23 cellular contexts compared by ENCODE assay signal in the genomic region with DNA sequence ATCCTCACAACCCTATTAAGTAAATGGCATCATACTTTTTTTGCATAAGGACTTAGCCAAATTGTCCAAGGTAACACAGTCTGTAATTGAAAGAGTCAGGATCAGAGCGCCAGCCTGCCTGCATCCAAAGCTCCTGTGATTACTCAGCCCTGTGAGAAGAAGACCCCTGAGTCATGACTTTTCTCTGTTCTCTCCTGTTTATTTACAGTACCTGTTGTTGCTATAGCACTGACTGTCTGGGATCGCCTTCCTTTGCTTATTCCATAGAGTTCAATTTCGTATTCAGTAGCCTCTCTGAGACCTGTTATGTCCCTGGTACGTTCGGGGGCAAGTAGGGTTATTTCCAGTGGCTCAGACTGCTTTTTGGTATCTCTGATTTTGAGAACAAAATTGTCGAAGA.
"Had no signal": no experiment of that assay in that cellular context is flagged by ENCODE, and none has a peak within 500 bp of the region (broad histone marks: within the 10 kb centered on the region; RNA-seq: fewer than 3 reads in every experiment).

No MANE protein-coding gene starts in this region.

- H3K4me1 ChIP-seq: left lung, prostate gland, suprapubic skin had no signal

- H3K36me3 ChIP-seq: left lung, ovary, prostate gland, suprapubic skin had no signal

- DNase-seq: activated B cell treated with CpG ODN at 0.5 μM for 24 hours; activated CD4-positive, alpha-beta T cell treated with anti-CD3 and anti-CD28 coated beads, Interleukin-2, amount 50 U/mL, for 1 hour; activated CD8-positive, alpha-beta T cell treated with anti-CD3 and anti-CD28 coated beads for 36 hours; activated naive CD8-positive, alpha-beta T cell treated with anti-CD3 and anti-CD28 coated beads, Interleukin-2, amount 50 U/mL, for 24 hours; activated T-cell treated with anti-CD3 and anti-CD28 coated beads, Interleukin-2, amount 50 U/mL, for 4 hours; amygdala; endodermal cell; foreskin fibroblast; heart right ventricle; kidney glomerular epithelial cell; left lung; naive thymus-derived CD4-positive, alpha-beta T cell; ovary; stimulated activated CD4-positive, alpha-beta T cell treated with anti-CD3 and anti-CD28 coated beads, Interleukin-15, amount 100 ng/mL, for 24 hours; stimulated activated CD4-positive, alpha-beta T cell treated with anti-CD3 and anti-CD28 coated beads, Interleukin-2, amount 100 ng/mL, for 24 hours; stimulated activated naive B cell treated with anti-CD40 and anti-IgM and Interleukin-4, amounts not matched to agents 10 μg/mL and 1 μg/mL and 100 μg/mL, for 72 hours; stomach; T-helper 2 cell; tibial artery had no signal

- H3K27ac ChIP-seq: heart right ventricle, left lung, ovary, prostate gland, stomach, suprapubic skin had no signal

- H3K9me3 ChIP-seq: heart right ventricle, left lung, ovary, prostate gland, stomach, suprapubic skin, tibial artery had no signal

- H3K27me3 ChIP-seq: ovary, stomach, tibial artery had no signal

- H3K4me3 ChIP-seq: heart right ventricle, left lung, lung, ovary, prostate gland, stomach, suprapubic skin, tibial artery had no signal

- ATAC-seq: activated CD8-positive, alpha-beta T cell treated with anti-CD3 and anti-CD28 coated beads for 36 hours; activated naive CD8-positive, alpha-beta T cell treated with anti-CD3 and anti-CD28 coated beads, Interleukin-2, amount 50 U/mL, for 24 hours; activated T-cell treated with anti-CD3 and anti-CD28 coated beads, Interleukin-2, amount 50 U/mL, for 4 hours; esophagus mucosa; heart right ventricle; left lung; naive thymus-derived CD4-positive, alpha-beta T cell; stimulated activated naive B cell treated with anti-CD40 and anti-IgM and Interleukin-4, amounts not matched to agents 10 μg/mL and 1 μg/mL and 100 μg/mL, for 72 hours had no signal
